Comparison of ENCODE assay signal across 9 cellular contexts in genomic region chr6:130885392-130886192, GRCh38. TPM values are rescaled to one million over a fixed set of nuclear protein-coding genes. Genes with fewer than 3 reads are reported as not detected.
DNase-seq lines count a peak whose midpoint lies in the region; ATAC-seq and TF ChIP-seq lines count a peak whose summit lies in the region.
"Had no signal": no experiment of that assay in that cellular context is flagged by ENCODE, and none has a peak within 500 bp of the region (broad histone marks: within the 10 kb centered on the region; RNA-seq: fewer than 3 reads in every experiment).

No MANE protein-coding gene starts in this region.

- H3K4me3 Mint-ChIP-seq in glutamatergic neuron (ENCODE audit: unreplicated experiment): no peak overlapping the region

- in situ Hi-C loops in HAP-1 (cut with MboI; ENCODE audit: low sequenced_read_pairs): loop anchor here (5.0 to 10.0 kb wide), 3 partner anchors 219 to 639 kb away; no protein-coding TSS in a partner anchor

- H3K4me1 Mint-ChIP-seq in glutamatergic neuron (ENCODE audit: low read depth, unreplicated experiment): no peaks in the 10 kb centered on the region

- H3K27ac ChIP-seq in SK-N-MC: peak overlapping the region; percentile 82

- no peaks in the 10 kb centered on the region for H3K27me3 ChIP-seq in HAP-1 (ENCODE audit: low read depth)
- no peaks in the 10 kb centered on the region for H3K27me3 ChIP-seq in MG63

- H3K4me3 ChIP-seq in HAP-1 (no peak overlapping the region), MG63 (no peak overlapping the region), SK-N-MC (no peak overlapping the region)

- H3K27me3 Mint-ChIP-seq in glutamatergic neuron (ENCODE audit: unreplicated experiment): peaks cover 4% of the 10 kb centered on the region

- H3K4me1 ChIP-seq in HAP-1: no peaks in the 10 kb centered on the region; the same call in 1 of the 2 replicates

- peak; percentile 39 for DNase-seq in GM10266 (ENCODE audit: extremely low spot score)
- DNase-seq in HAP-1 (ENCODE audit: low spot score in 2 of 2): peak; percentile 73 to 85
- peak; percentile 38 for DNase-seq in MG63
- peak; percentile 91 for DNase-seq in SK-N-MC (ENCODE audit: low read depth, low spot score)
- peak; percentile 67 for DNase-seq in activated naive CD4-positive, alpha-beta T cell treated with anti-CD3 and anti-CD28 coated beads, Interleukin-2, amount 50 U/mL, for 16 hours
- DNase-seq in glutamatergic neuron: peak; percentile 55
- peak; percentile 50 for DNase-seq in pulmonary artery endothelial cell (ENCODE audit: low read depth, low spot score)

- H3K36me3 Mint-ChIP-seq in glutamatergic neuron (ENCODE audit: unreplicated experiment): no peaks in the 10 kb centered on the region

- no peaks in the 10 kb centered on the region for H3K9me3 ChIP-seq in HAP-1
- no peaks in the 10 kb centered on the region for H3K9me3 ChIP-seq in MG63
- H3K9me3 ChIP-seq in SK-N-MC (ENCODE audit: low read depth, low read length): no peaks in the 10 kb centered on the region

- H3K9me3 Mint-ChIP-seq in glutamatergic neuron (ENCODE audit: unreplicated experiment): no peaks in the 10 kb centered on the region

- no peak for ATAC-seq in HG03196 (IDR thresholded peaks at IDR 0.05; ENCODE audit: unreplicated experiment)

- TF ChIP-seq CTCF in GM10266 (IDR thresholded peaks at IDR 0.05; ENCODE audit: control insufficient read depth, insufficient read depth, low read depth, missing control alignments) (peak; percentile 88), glutamatergic neuron (IDR thresholded peaks at IDR 0.05; ENCODE audit: partially characterized antibody, unreplicated experiment) (peak; percentile 85)

- no peak overlapping the region for H3K27ac Mint-ChIP-seq in glutamatergic neuron (ENCODE audit: unreplicated experiment)

- peak overlapping the region; percentile 18 for H3K9ac ChIP-seq in SK-N-MC (ENCODE audit: insufficient read length)

- H3K36me3 ChIP-seq in HAP-1 (replicated peaks) (peaks cover 8% of the 10 kb centered on the region; the same call in 1 of the 2 replicates), MG63 (peaks cover 32% of the 10 kb centered on the region), SK-N-MC (ENCODE audit: insufficient read depth, low read length) (peaks cover 48% of the 10 kb centered on the region)

RNA-seq across cellular contexts. Expression of gene SMLR1, which starts 58.4 kb away (rescaled TPM):
- not detected in 2 replicates for total RNA-seq in MG63 (2014; rRNA removed; shearing (Covaris generic); ENCODE audit: low replicate concordance)
- total RNA-seq in glutamatergic neuron (ENCODE audit: unreplicated experiment) (not detected), pulmonary artery endothelial cell (not detected in 2 replicates)
- total RNA-seq: urinary bladder had no signal

Comparison
In these comparisons a context has a peak if more than half of its experiments do, and no peak if none do; other contexts are left out.
1. DNase-seq: peak in every context shown above with its lines; median percentile 91 in SK-N-MC; 79 in HAP-1; 67 in activated naive CD4-positive, alpha-beta T cell treated with anti-CD3 and anti-CD28 coated beads, Interleukin-2, amount 50 U/mL, for 16 hours; 55 in glutamatergic neuron; 50 in pulmonary artery endothelial cell; 39 in GM10266; 38 in MG63.